In genomic region chr18:46891742-46892214, GRCh38 we compare ENCODE assay signal across 12 cellular contexts. TPM values are rescaled to one million over a fixed set of nuclear protein-coding genes. Genes with fewer than 3 reads are reported as not detected.
DNase-seq lines count a peak whose midpoint lies in the region; ATAC-seq and TF ChIP-seq lines count a peak whose summit lies in the region.
"Had no signal": no experiment of that assay in that cellular context is flagged by ENCODE, and none has a peak within 500 bp of the region (broad histone marks: within the 10 kb centered on the region; RNA-seq: fewer than 3 reads in every experiment).

No MANE protein-coding gene starts in this region.

- in situ Hi-C loops in GM23248 (cut with MboI): no loop called here

- H2AFZ ChIP-seq in GM23248 (no peak overlapping the region), smooth muscle cell (ENCODE audit: low read depth) (no peak overlapping the region)

- H3K9me3 Mint-ChIP-seq in activated T-cell treated with anti-CD3 and anti-CD28 coated beads, Interleukin-2, amount 50 U/mL, for 72 hours: peaks cover 4 to 5% of the 10 kb centered on the region in 2 donors

- peaks cover 38% of the 10 kb centered on the region for H3K4me1 Mint-ChIP-seq in activated T-cell treated with anti-CD3 and anti-CD28 coated beads, Interleukin-2, amount 50 U/mL, for 72 hours (ENCODE audit: low read depth)

- WGBS in GM23248 (ENCODE audit: low coverage in 1 of 2, low lambda C conversion rate in 2 of 2, missing lambda C conversion rate in 2 of 2), 2 experiments: 90 to 100% methylated on average over 3 of the region's 3 CpGs
- 96% methylated on average over 3 of the region's 3 CpGs for WGBS in smooth muscle cell (ENCODE audit: low lambda C conversion rate)

- H3K4me3 ChIP-seq in foreskin fibroblast (ENCODE audit: low read depth in 1 of 2, low read length in 2 of 2) (no peak overlapping the region), GM23248 (no peak overlapping the region), smooth muscle cell (no peak overlapping the region)
- H3K4me3 ChIP-seq: gastroesophageal sphincter, SK-N-MC had no signal

- TF ChIP-seq CTCF in foreskin fibroblast (IDR thresholded peaks at IDR 0.05; ENCODE audit: low read depth, low read length): no peak
- TF ChIP-seq CTCF in smooth muscle cell (IDR thresholded peaks at IDR 0.05; ENCODE audit: borderline replicate concordance, insufficient read depth, poor library complexity, severe bottlenecking): no peak

- no peaks in the 10 kb centered on the region for H3K27me3 Mint-ChIP-seq in activated T-cell treated with anti-CD3 and anti-CD28 coated beads, Interleukin-2, amount 50 U/mL, for 72 hours (ENCODE audit: low read depth)

- H3K79me2 ChIP-seq in GM23248 (ENCODE audit: insufficient read depth): peaks cover 100% of the 10 kb centered on the region
- peaks cover 67% of the 10 kb centered on the region for H3K79me2 ChIP-seq in smooth muscle cell (ENCODE audit: low read depth)

- H3K27me3 ChIP-seq in GM23248 (replicated peaks; ENCODE audit: insufficient read depth): no peaks in the 10 kb centered on the region
- no peaks in the 10 kb centered on the region for H3K27me3 ChIP-seq in smooth muscle cell (ENCODE audit: low read depth)
- H3K27me3 ChIP-seq: gastroesophageal sphincter had no signal

- H3K9me3 ChIP-seq in GM23248 (ENCODE audit: low read depth): no peaks in the 10 kb centered on the region
- peaks cover 12% of the 10 kb centered on the region for H3K9me3 ChIP-seq in smooth muscle cell (replicated peaks; ENCODE audit: low read depth)

- no peaks in the 10 kb centered on the region for H3K4me1 ChIP-seq in GM23248 (ENCODE audit: insufficient read depth)
- H3K4me1 ChIP-seq in smooth muscle cell (ENCODE audit: low read depth): no peaks in the 10 kb centered on the region

- no peak overlapping the region for H3K27ac Mint-ChIP-seq in activated T-cell treated with anti-CD3 and anti-CD28 coated beads, Interleukin-2, amount 50 U/mL, for 72 hours
- H3K27ac Mint-ChIP-seq: mesothelial cell of epicardium had no signal

- H3K36me3 Mint-ChIP-seq in activated T-cell treated with anti-CD3 and anti-CD28 coated beads, Interleukin-2, amount 50 U/mL, for 72 hours (ENCODE audit: insufficient read depth in 2 of 2): peaks cover 20 to 40% of the 10 kb centered on the region in 2 donors

- H3K9ac ChIP-seq in GM23248 (no peak overlapping the region), smooth muscle cell (ENCODE audit: low read depth) (no peak overlapping the region)

- H3K36me3 ChIP-seq in GM23248 (ENCODE audit: low read depth) (peaks cover 11% of the 10 kb centered on the region), smooth muscle cell (ENCODE audit: low read depth) (peaks cover 25% of the 10 kb centered on the region)

- H4K20me1 ChIP-seq in GM23248 (ENCODE audit: insufficient read depth) (no peaks in the 10 kb centered on the region), smooth muscle cell (ENCODE audit: low read depth) (peaks cover 46% of the 10 kb centered on the region)

- H3K9me2 ChIP-seq in GM23248 (ENCODE audit: insufficient read depth): no peaks in the 10 kb centered on the region

- H3K4me2 ChIP-seq in GM23248 (ENCODE audit: unreplicated experiment) (no peak overlapping the region), smooth muscle cell (no peak overlapping the region)

- ATAC-seq in GM18508 (IDR thresholded peaks at IDR 0.05; ENCODE audit: insufficient read depth, unreplicated experiment) (peak; percentile 61), GM19463 (IDR thresholded peaks at IDR 0.05; ENCODE audit: unreplicated experiment) (peak; percentile 91), HG02981 (IDR thresholded peaks at IDR 0.05; ENCODE audit: unreplicated experiment) (peak; percentile 85)
- peak; percentile 76 to 81 for ATAC-seq in activated T-cell treated with anti-CD3 and anti-CD28 coated beads, Interleukin-2, amount 50 U/mL, for 72 hours (replicated peaks in 1 of 2)
- ATAC-seq: gastroesophageal sphincter had no signal

- peak; percentile 4 to 7 for DNase-seq in activated T-cell treated with anti-CD3 and anti-CD28 coated beads, Interleukin-2, amount 50 U/mL, for 72 hours
- DNase-seq in foreskin fibroblast (no peak), GM23248 (no peak), smooth muscle cell (lab: John Stamatoyannopoulos, UW; ENCODE audit: unreplicated experiment) (no peak)
- no peak for DNase-seq in activated CD8-positive, alpha-beta memory T cell treated with anti-CD3 and anti-CD28 coated beads for 24 hours
- DNase-seq: DND-41 had no signal

- peak overlapping the region in 1 of 2 donors; percentile 19 for H3K4me3 Mint-ChIP-seq in activated T-cell treated with anti-CD3 and anti-CD28 coated beads, Interleukin-2, amount 50 U/mL, for 72 hours
- H3K4me3 Mint-ChIP-seq: mesothelial cell of epicardium had no signal

- H3K27ac ChIP-seq in GM23248 (no peak overlapping the region), smooth muscle cell (ENCODE audit: low read depth) (no peak overlapping the region)
- H3K27ac ChIP-seq: gastroesophageal sphincter, SK-N-MC had no signal

- no peaks in the 10 kb centered on the region for H3F3A ChIP-seq in GM23248 (ENCODE audit: insufficient read depth)
- H3F3A ChIP-seq in smooth muscle cell (ENCODE audit: low read depth): no peaks in the 10 kb centered on the region

RNA-seq across cellular contexts. Expression of gene PIAS2, which starts 25.5 kb away (rescaled TPM):
- total RNA-seq in activated T-cell treated with anti-CD3 and anti-CD28 coated beads, Interleukin-2, amount 50 U/mL, for 72 hours: 10 to 100 TPM; 20.9 to 23.4 TPM
- 21.3 and 25.0 TPM in 2 replicates for total RNA-seq in GM23248 (2014; rRNA removed; shearing (Covaris generic))
- 23.0 and 26.0 TPM in 2 replicates for polyA plus RNA-seq in GM23248 (2016; fragmentation: Nextera tagmentation; extraction: Ambion mirVana)
- total RNA-seq in smooth muscle cell: 22.0 and 26.6 TPM in 2 replicates
- 15.7 and 22.8 TPM in 2 replicates for polyA plus RNA-seq in smooth muscle cell

RNA-seq across cellular contexts. Expression of gene KATNAL2, which starts 25.6 kb away (rescaled TPM):
- 1 to 10 TPM; 1.2 to 1.7 TPM for total RNA-seq in activated T-cell treated with anti-CD3 and anti-CD28 coated beads, Interleukin-2, amount 50 U/mL, for 72 hours
- 3.9 and 9.6 TPM in 2 replicates for total RNA-seq in GM23248 (2014; rRNA removed; shearing (Covaris generic))
- polyA plus RNA-seq in GM23248 (2016; fragmentation: Nextera tagmentation; extraction: Ambion mirVana) (4.1 and 4.6 TPM in 2 replicates), smooth muscle cell (2.1 and 2.5 TPM in 2 replicates)
- total RNA-seq in smooth muscle cell: 0.31 and 2.5 TPM in 2 replicates

Comparison
In these comparisons a context has a peak if more than half of its experiments do, and no peak if none do; other contexts are left out.
1. DNase-seq: peak in activated T-cell treated with anti-CD3 and anti-CD28 coated beads, Interleukin-2, amount 50 U/mL, for 72 hours (2 of 2); none in foreskin fibroblast (0 of 2), activated CD8-positive, alpha-beta memory T cell treated with anti-CD3 and anti-CD28 coated beads for 24 hours (single experiment), GM23248 (single experiment) and smooth muscle cell (single experiment).
2. Peak in every context shown above with its lines, with median percentiles within 50 percentile points of each other: ATAC-seq.